In the genomic region with DNA sequence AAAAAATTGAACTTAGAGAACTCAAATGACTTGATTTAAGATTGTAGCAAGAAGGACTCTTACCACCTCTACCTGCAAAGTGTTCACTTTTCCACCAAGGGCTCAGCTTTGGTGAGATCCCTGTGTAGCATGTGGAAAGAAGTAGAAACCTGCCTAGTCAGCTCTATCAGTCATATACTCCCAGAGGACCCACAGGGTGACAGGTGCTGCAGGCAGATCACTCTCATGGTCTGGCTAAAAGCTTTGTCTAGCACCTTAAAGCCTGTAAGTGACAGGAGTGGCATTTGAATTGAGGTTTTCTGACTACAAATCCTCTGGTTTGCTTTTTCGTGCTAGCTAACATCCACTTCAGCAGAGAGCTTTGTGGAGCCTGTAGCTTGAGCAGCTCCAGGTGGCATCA, we compare ENCODE assay signal across 32 cellular contexts.
A peak's percentile ranks its signal among the peaks of the same experiment; 100 is the strongest.
DNase-seq lines count a peak whose midpoint lies in the region; ATAC-seq, FAIRE-seq and TF ChIP-seq lines count a peak whose summit lies in the region.
"Had no signal": no experiment of that assay in that cellular context is flagged by ENCODE, and none has a peak within 500 bp of the region (broad histone marks: within the 10 kb centered on the region; RNA-seq: fewer than 3 reads in every experiment).

No MANE protein-coding gene starts in this region.

- no peaks in the 10 kb centered on the region for H3K36me3 ChIP-seq in OCI-LY3 (replicated peaks; ENCODE audit: low read depth, low read length)
- H3K36me3 ChIP-seq: left lung, MG63, SJSA1, transverse colon had no signal

- no peaks in the 10 kb centered on the region for H3K27me3 ChIP-seq in OCI-LY3 (ENCODE audit: low read depth, low read length)
- H3K27me3 ChIP-seq: left lung, MG63, SJSA1, transverse colon had no signal

- TF ChIP-seq POLR2A in H54 (IDR thresholded peaks at IDR 0.05; ENCODE audit: low read depth, low read length) = no peak

- TF ChIP-seq CTCF in OCI-LY3 (IDR thresholded peaks at IDR 0.05; ENCODE audit: low read depth, low read length) = no peak

- H3K4me2 ChIP-seq in OCI-LY3 (ENCODE audit: low read length) = 0 out of 2 replicates have a peak overlapping the region, but pooled peaks have one; percentile 8

- DNase-seq in NCI-H1417 (lab: John Stamatoyannopoulos, UW) (peak in 2 of 3 experiments; percentile 49 to 88), NCI-H1417 treated with DMSO at 0.1 percent for 48 hours (lab: John Stamatoyannopoulos, UW) (no peak), NCI-H187 treated with DMSO at 0.1 percent for 48 hours (lab: John Stamatoyannopoulos, UW) (peak; percentile 84), retina (peak; percentile 14), posterior cingulate gyrus (no peak), H54 (ENCODE audit: insufficient read length, low spot score) (no peak)
- DNase-seq: activated CD4-positive, alpha-beta memory T cell treated with anti-CD3 and anti-CD28 coated beads, Interleukin-2, amount 10 ng/mL, durations not matched to agents 7 days and 5 days; activated CD8-positive, alpha-beta memory T cell treated with anti-CD3 and anti-CD28 coated beads, Interleukin-2, amount 50 U/mL, for 48 hours; activated naive CD4-positive, alpha-beta T cell treated with anti-CD3 and anti-CD28 coated beads for 36 hours; C1 segment of cervical spinal cord; COR-L47; DND-41; GF-D8; H9; islet precursor cell; KBM-7; left lung; mesendoderm; MG63; NCI-H1105 treated with DMSO at 0.1 percent for 48 hours; NCI-H2227 treated with DMSO at 0.1 percent for 48 hours; NCI-H748 treated with DMSO at 0.1 percent for 48 hours; stimulated activated CD4-positive, alpha-beta T cell treated with anti-CD3 and anti-CD28 coated beads, Interleukin-15, amount 100 ng/mL, for 24 hours; stimulated activated CD4-positive, alpha-beta T cell treated with anti-CD3 and anti-CD28 coated beads, Interleukin-4, amount 100 ng/mL, for 4 hours; T-helper 9 cell; transverse colon had no signal

- no peak overlapping the region for H3K27ac ChIP-seq in OCI-LY3 (ENCODE audit: low read length)
- H3K27ac ChIP-seq: 22Rv1, left lung, RWPE1, SJSA1, transverse colon had no signal

- H2AFZ ChIP-seq in OCI-LY3 (ENCODE audit: low read depth, low read length) = no peak overlapping the region

- FAIRE-seq in H54 (lab: Jason Lieb, UNC) = no peak

- H3K4me3 ChIP-seq in OCI-LY3 (ENCODE audit: low read length) = no peak overlapping the region
- H3K4me3 ChIP-seq: left lung, MG63, SJSA1, transverse colon had no signal

- H3K4me1 ChIP-seq in OCI-LY3 (ENCODE audit: low read length) = peaks cover 16% of the 10 kb centered on the region
- H3K4me1 ChIP-seq: left lung, SJSA1 had no signal

- H3K79me2 ChIP-seq in OCI-LY3 (ENCODE audit: low read length) = no peaks in the 10 kb centered on the region

- ATAC-seq in HG02610 (IDR thresholded peaks at IDR 0.05; ENCODE audit: unreplicated experiment) = no peak
- ATAC-seq: esophagus mucosa, left lung had no signal

- no peak overlapping the region for H3K9ac ChIP-seq in OCI-LY3 (ENCODE audit: low read length)

- no peaks in the 10 kb centered on the region for H3K9me3 ChIP-seq in OCI-LY3 (ENCODE audit: insufficient read depth, low read length)
- H3K9me3 ChIP-seq: left lung, MG63, SJSA1, transverse colon had no signal

- no peaks in the 10 kb centered on the region for H4K20me1 ChIP-seq in OCI-LY3 (ENCODE audit: insufficient read depth, low read length)

- intact Hi-C loops in posterior cingulate gyrus (cut with DNase I) = no loop called here

Comparison
In these comparisons a context has a peak if more than half of its experiments do, and no peak if none do; other contexts are left out.
1. DNase-seq: peak in NCI-H1417 (2 of 3), NCI-H187 treated with DMSO at 0.1 percent for 48 hours (single experiment) and retina (single experiment); none in NCI-H1417 treated with DMSO at 0.1 percent for 48 hours (single experiment), posterior cingulate gyrus (0 of 10) and H54 (single experiment).